ENCODE assay signal across 8 cellular contexts in the genomic region with DNA sequence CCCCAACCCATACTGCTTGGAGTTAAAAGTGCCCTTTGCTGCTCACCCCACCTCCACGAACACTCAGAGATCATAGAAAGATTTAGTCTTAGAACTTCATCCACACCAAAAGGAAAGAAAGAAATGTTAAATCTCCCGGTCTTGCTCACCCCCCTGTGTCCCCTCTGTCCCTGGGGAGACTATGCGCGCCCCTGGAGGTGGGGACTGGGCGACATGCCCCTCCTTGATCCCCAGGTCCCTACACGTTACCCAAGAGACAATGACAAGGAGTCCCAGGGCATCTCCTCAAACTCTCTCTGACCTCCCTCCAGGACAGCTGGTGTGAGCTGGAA.
A peak's percentile ranks its signal among the peaks of the same experiment; 100 is the strongest.
DNase-seq lines count a peak whose midpoint lies in the region; ATAC-seq and TF ChIP-seq lines count a peak whose summit lies in the region.

No MANE protein-coding gene starts in this region.

- H3K36me3 Mint-ChIP-seq in nephron progenitor cell (ENCODE audit: low read depth) = no peaks in the 10 kb centered on the region

- H3K4me1 Mint-ChIP-seq in nephron progenitor cell = peaks cover 13% of the 10 kb centered on the region

- H3K4me3 ChIP-seq in cardiac fibroblast (replicated peaks in 1 of 2; ENCODE audit: low read depth in 2 of 2, low read length in 2 of 2) = peak overlapping the region; percentile 19 to 28

- H3K27ac Mint-ChIP-seq in nephron progenitor cell = no peak overlapping the region

- ATAC-seq in HG03039 (IDR thresholded peaks at IDR 0.05; ENCODE audit: unreplicated experiment) (peak; percentile 15), GM21825 (IDR thresholded peaks at IDR 0.05; ENCODE audit: unreplicated experiment) (no peak), HG02571 (IDR thresholded peaks at IDR 0.05; ENCODE audit: unreplicated experiment) (no peak)

- peaks cover 3% of the 10 kb centered on the region for H3K27me3 Mint-ChIP-seq in nephron progenitor cell (ENCODE audit: low read depth, poor library complexity)

- peak; percentile 2 for DNase-seq in GM10266 (ENCODE audit: extremely low spot score)
- DNase-seq in cardiac fibroblast (ENCODE audit: low read depth in 2 of 2) = no peak
- no peak for DNase-seq in nephron progenitor cell
- DNase-seq in DMS153 (lab: John Stamatoyannopoulos, UW) = no peak
- DNase-seq in NCI-H187 (lab: John Stamatoyannopoulos, UW) = no peak

- peaks cover 22% of the 10 kb centered on the region for H3K9me3 Mint-ChIP-seq in nephron progenitor cell

- no peak for TF ChIP-seq CTCF in GM10266 (IDR thresholded peaks at IDR 0.05; ENCODE audit: control insufficient read depth, insufficient read depth, low read depth, missing control alignments)
- TF ChIP-seq CTCF in cardiac fibroblast (IDR thresholded peaks at IDR 0.05; ENCODE audit: low read depth, low read length) = no peak
- TF ChIP-seq CTCF in nephron progenitor cell (IDR thresholded peaks at IDR 0.05) = no peak

- peak overlapping the region; percentile 86 for H3K4me3 Mint-ChIP-seq in nephron progenitor cell
